8 cellular contexts compared by ENCODE assay signal in genomic region chr22:48233586-48233985, GRCh38.
"Had no signal": no experiment of that assay in that cellular context is flagged by ENCODE, and none has a peak within 500 bp of the region (broad histone marks: within the 10 kb centered on the region; RNA-seq: fewer than 3 reads in every experiment).

No MANE protein-coding gene starts in this region.

- FAIRE-seq: G401.6, GM12878, GM12891, GM12892, GM18507, GM19239 had no signal

- DNase-seq: GDM1, GF-D8 had no signal

- H3K4me3 ChIP-seq: GM12878 had no signal

- ATAC-seq: GM12878 had no signal
